8 cellular contexts compared by ENCODE assay signal in the genomic region with DNA sequence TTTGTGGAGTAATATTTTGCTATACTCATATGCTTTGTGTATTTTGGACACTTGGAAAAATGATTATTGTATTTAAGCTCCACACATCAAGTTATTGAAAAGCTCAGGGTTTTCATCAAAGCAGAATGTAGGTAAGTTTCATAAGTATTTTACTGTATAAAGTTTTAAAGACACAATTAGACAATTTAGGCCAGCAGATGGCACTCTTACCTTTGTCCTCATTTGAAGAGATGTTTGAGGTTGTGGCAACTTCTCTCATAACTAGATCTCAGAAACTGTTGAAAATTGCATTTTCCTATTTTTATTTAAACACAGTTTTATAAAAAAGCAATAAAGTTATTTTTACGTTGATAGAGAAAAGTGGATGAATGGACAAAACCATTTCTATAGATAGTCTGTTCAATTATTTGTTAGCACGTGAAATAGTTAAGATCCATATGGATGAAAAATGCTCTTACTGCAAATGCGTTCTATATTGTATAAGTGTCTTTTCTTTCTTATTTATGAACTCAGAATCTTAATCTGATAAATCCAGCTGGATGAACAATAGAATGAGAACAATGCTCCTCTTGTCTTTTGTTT.
A peak's percentile ranks its signal among the peaks of the same experiment; 100 is the strongest.
DNase-seq lines count a peak whose midpoint lies in the region; ATAC-seq and FAIRE-seq lines count a peak whose summit lies in the region.

No MANE protein-coding gene starts in this region.

- ATAC-seq in HG02885 (IDR thresholded peaks at IDR 0.05; ENCODE audit: poor library complexity, unreplicated experiment): peak; percentile 62
- peak; percentile 82 for ATAC-seq in left lobe of liver
- no peak for ATAC-seq in HG03135 (IDR thresholded peaks at IDR 0.05; ENCODE audit: unreplicated experiment)

- DNase-seq in NCI-H1436 (lab: John Stamatoyannopoulos, UW): peak; percentile 49
- no peak for DNase-seq in NCI-H1436 treated with DMSO at 0.1 percent for 48 hours (lab: John Stamatoyannopoulos, UW)
- peak; percentile 58 for DNase-seq in NOMO-1 treated with DMSO at 0.1 percent for 48 hours (lab: John Stamatoyannopoulos, UW; ENCODE audit: unreplicated experiment)
- peak; percentile 61 for DNase-seq in cerebellar cortex (ENCODE audit: low spot score)
- DNase-seq in left lobe of liver (ENCODE audit: low spot score): no peak
- peak; percentile 24 for DNase-seq in urothelium cell line (ENCODE audit: low spot score)

- FAIRE-seq in urothelium cell line (lab: Jason Lieb, UNC): no peak

Comparison
In these comparisons a context has a peak if more than half of its experiments do, and no peak if none do; other contexts are left out.
1. DNase-seq: peak in NCI-H1436 (single experiment), NOMO-1 treated with DMSO at 0.1 percent for 48 hours (single experiment), cerebellar cortex (single experiment) and urothelium cell line (single experiment); none in NCI-H1436 treated with DMSO at 0.1 percent for 48 hours (single experiment) and left lobe of liver (single experiment).